Comparison of ENCODE assay signal across 15 cellular contexts in the genomic region with DNA sequence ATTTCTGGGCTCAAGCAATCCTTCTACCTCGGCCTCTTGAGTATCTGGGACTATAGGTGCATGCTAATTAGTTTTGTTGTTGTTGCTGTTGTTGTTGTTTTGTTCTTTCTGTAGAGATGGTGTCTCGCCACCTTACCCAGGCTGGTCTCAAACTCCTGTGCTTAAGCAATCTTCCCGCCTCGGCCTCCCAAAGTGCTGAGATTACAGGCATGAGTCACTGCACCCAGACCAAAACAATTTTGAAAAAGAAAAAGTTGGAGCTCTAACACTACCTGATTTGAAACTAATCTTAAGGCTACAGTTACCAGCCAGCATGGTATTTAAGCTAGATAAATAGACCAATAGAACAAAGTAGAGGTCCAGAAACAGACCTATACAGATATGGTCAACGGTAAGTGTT. TPM values are rescaled to one million over a fixed set of nuclear protein-coding genes. Genes with fewer than 3 reads are reported as not detected.
DNase-seq lines count a peak whose midpoint lies in the region; ATAC-seq and TF ChIP-seq lines count a peak whose summit lies in the region.
"Had no signal": no experiment of that assay in that cellular context is flagged by ENCODE, and none has a peak within 500 bp of the region (broad histone marks: within the 10 kb centered on the region; RNA-seq: fewer than 3 reads in every experiment).

No MANE protein-coding gene starts in this region.

- H3K27me3 ChIP-seq in breast epithelium = no peaks in the 10 kb centered on the region
- H3K27me3 ChIP-seq: transverse colon had no signal

- TF ChIP-seq POLR2A in breast epithelium (IDR thresholded peaks at IDR 0.05) = no peak

- no peaks in the 10 kb centered on the region for H3K27me3 Mint-ChIP-seq in MCF 10A (ENCODE audit: insufficient read depth, unreplicated experiment)
- H3K27me3 Mint-ChIP-seq in activated naive CD8-positive, alpha-beta T cell treated with anti-CD3 and anti-CD28 coated beads for 36 hours = no peaks in the 10 kb centered on the region
- H3K27me3 Mint-ChIP-seq in activated T-cell treated with anti-CD3 and anti-CD28 coated beads, Interleukin-2, amount 50 U/mL, for 4 hours (ENCODE audit: low read depth) = no peaks in the 10 kb centered on the region

- DNase-seq in MCF 10A (ENCODE audit: unreplicated experiment) (peak; percentile 74), breast epithelium (ENCODE audit: low spot score in 2 of 2) (no peak), fibroblast of villous mesenchyme (ENCODE audit: low read depth) (peak; percentile 76), mucosa of gallbladder (ENCODE audit: low spot score) (no peak), NCI-H82 treated with DMSO at 0.1 percent for 48 hours (lab: John Stamatoyannopoulos, UW; ENCODE audit: unreplicated experiment) (no peak), NCI-H1092 (lab: John Stamatoyannopoulos, UW) (no peak)
- no peak for DNase-seq in activated naive CD8-positive, alpha-beta T cell treated with anti-CD3 and anti-CD28 coated beads for 36 hours
- no peak for DNase-seq in activated T-cell treated with anti-CD3 and anti-CD28 coated beads, Interleukin-2, amount 50 U/mL, for 4 hours
- DNase-seq: DMS153; mesendoderm; NCI-H1417 treated with DMSO at 0.1 percent for 48 hours; stimulated activated CD8-positive, alpha-beta memory T cell treated with anti-CD3 and anti-CD28 coated beads, Interleukin-4, amount 100 ng/mL, for 48 hours; transverse colon; WERI-Rb-1 had no signal

- POLR2A ChIA-PET in MCF 10A (lab: Yijun Ruan, JAX) = interaction anchor here (0.6 to 13.8 kb wide), 10 partner anchors 9 to 194 kb away, joined by 3 to 144 read pairs (median 6); a partner anchor contains a TSS

- no peaks in the 10 kb centered on the region for H3K4me1 ChIP-seq in breast epithelium

- no peak overlapping the region for H3K27ac ChIP-seq in breast epithelium
- H3K27ac ChIP-seq: parathyroid adenoma, transverse colon, WERI-Rb-1 had no signal

- peaks cover 46% of the 10 kb centered on the region for H3K36me3 Mint-ChIP-seq in MCF 10A (ENCODE audit: insufficient read depth, unreplicated experiment)
- peaks cover 22% of the 10 kb centered on the region for H3K36me3 Mint-ChIP-seq in activated naive CD8-positive, alpha-beta T cell treated with anti-CD3 and anti-CD28 coated beads for 36 hours
- peaks cover 19% of the 10 kb centered on the region for H3K36me3 Mint-ChIP-seq in activated T-cell treated with anti-CD3 and anti-CD28 coated beads, Interleukin-2, amount 50 U/mL, for 4 hours (ENCODE audit: insufficient read depth)

- peaks cover 31% of the 10 kb centered on the region for H3K4me1 Mint-ChIP-seq in MCF 10A (ENCODE audit: insufficient read depth, unreplicated experiment)
- peaks cover 58% of the 10 kb centered on the region for H3K4me1 Mint-ChIP-seq in activated naive CD8-positive, alpha-beta T cell treated with anti-CD3 and anti-CD28 coated beads for 36 hours
- peaks cover 52% of the 10 kb centered on the region for H3K4me1 Mint-ChIP-seq in activated T-cell treated with anti-CD3 and anti-CD28 coated beads, Interleukin-2, amount 50 U/mL, for 4 hours (ENCODE audit: low read depth)

- BruUV-seq in MCF 10A (replicated peaks; lab: Mats Ljungman, UMichigan) = no TSS peak

- intact Hi-C loops in MCF 10A (cut with micrococcal nuclease) = no loop called here
- intact Hi-C loops in breast epithelium (cut with DNase I; ENCODE audit: low total_unique reads) = loop anchor here (5.0 kb wide), 1 partner anchor 207 kb away; no protein-coding TSS in a partner anchor

- H3K27ac Mint-ChIP-seq in MCF 10A (ENCODE audit: low read depth, unreplicated experiment) = peak overlapping the region; percentile 86
- peak overlapping the region; percentile 39 for H3K27ac Mint-ChIP-seq in activated naive CD8-positive, alpha-beta T cell treated with anti-CD3 and anti-CD28 coated beads for 36 hours

- CTCF ChIA-PET in MCF 10A (lab: Yijun Ruan, JAX) = interaction anchor here (0.6 to 1.2 kb wide), 3 partner anchors 25 to 194 kb away, joined by 3 read pairs; no protein-coding TSS in a partner anchor

- no peaks in the 10 kb centered on the region for H3K36me3 ChIP-seq in breast epithelium
- H3K36me3 ChIP-seq: transverse colon had no signal

- H3K9me3 Mint-ChIP-seq in MCF 10A (ENCODE audit: unreplicated experiment) = no peaks in the 10 kb centered on the region
- no peaks in the 10 kb centered on the region for H3K9me3 Mint-ChIP-seq in activated naive CD8-positive, alpha-beta T cell treated with anti-CD3 and anti-CD28 coated beads for 36 hours
- no peaks in the 10 kb centered on the region for H3K9me3 Mint-ChIP-seq in activated T-cell treated with anti-CD3 and anti-CD28 coated beads, Interleukin-2, amount 50 U/mL, for 4 hours

- ATAC-seq in activated T-cell treated with anti-CD3 and anti-CD28 coated beads, Interleukin-2, amount 50 U/mL, for 4 hours = no peak

- no peaks in the 10 kb centered on the region for H3K9me3 ChIP-seq in breast epithelium
- H3K9me3 ChIP-seq: transverse colon had no signal

- no peak overlapping the region for H3K4me3 ChIP-seq in breast epithelium
- no peak overlapping the region for H3K4me3 ChIP-seq in fibroblast of villous mesenchyme (ENCODE audit: low read depth, low read length)
- H3K4me3 ChIP-seq: transverse colon had no signal

- TF ChIP-seq CTCF in MCF 10A (IDR thresholded peaks at IDR 0.05; ENCODE audit: unreplicated experiment) (no peak), breast epithelium (IDR thresholded peaks at IDR 0.05) (no peak), fibroblast of villous mesenchyme (IDR thresholded peaks at IDR 0.05; ENCODE audit: insufficient read depth, low read depth, low read length) (no peak)

- peak overlapping the region; percentile 47 for H3K4me3 Mint-ChIP-seq in MCF 10A (ENCODE audit: unreplicated experiment)
- H3K4me3 Mint-ChIP-seq in activated naive CD8-positive, alpha-beta T cell treated with anti-CD3 and anti-CD28 coated beads for 36 hours = no peak overlapping the region
- H3K4me3 Mint-ChIP-seq in activated T-cell treated with anti-CD3 and anti-CD28 coated beads, Interleukin-2, amount 50 U/mL, for 4 hours = no peak overlapping the region

RNA-seq across cellular contexts. Expression of a gene that starts 29.8 kb away (rescaled TPM):
- total RNA-seq in MCF 10A (2022) (101 and 104 TPM in 2 replicates), breast epithelium (10 to 100 TPM; 40.3 to 51.7 (median 42.4) TPM), fibroblast of villous mesenchyme (32.2 and 44.0 TPM in 2 replicates), mucosa of gallbladder (55.2 TPM)
- 10 to 100 TPM; 47.4 to 49.0 TPM for total RNA-seq in activated naive CD8-positive, alpha-beta T cell treated with anti-CD3 and anti-CD28 coated beads for 36 hours
- 10 to 100 TPM; 56.4 to 61.2 (median 61.2) TPM for total RNA-seq in activated T-cell treated with anti-CD3 and anti-CD28 coated beads, Interleukin-2, amount 50 U/mL, for 4 hours

Comparison
In these comparisons a context has a peak if more than half of its experiments do, and no peak if none do; other contexts are left out.
1. DNase-seq: peak in MCF 10A (single experiment) and fibroblast of villous mesenchyme (single experiment); none in breast epithelium (0 of 2), activated naive CD8-positive, alpha-beta T cell treated with anti-CD3 and anti-CD28 coated beads for 36 hours (single experiment), activated T-cell treated with anti-CD3 and anti-CD28 coated beads, Interleukin-2, amount 50 U/mL, for 4 hours (single experiment), mucosa of gallbladder (single experiment), NCI-H82 treated with DMSO at 0.1 percent for 48 hours (single experiment) and NCI-H1092 (single experiment).